Comparison of ENCODE assay signal across 8 cellular contexts in the genomic region with DNA sequence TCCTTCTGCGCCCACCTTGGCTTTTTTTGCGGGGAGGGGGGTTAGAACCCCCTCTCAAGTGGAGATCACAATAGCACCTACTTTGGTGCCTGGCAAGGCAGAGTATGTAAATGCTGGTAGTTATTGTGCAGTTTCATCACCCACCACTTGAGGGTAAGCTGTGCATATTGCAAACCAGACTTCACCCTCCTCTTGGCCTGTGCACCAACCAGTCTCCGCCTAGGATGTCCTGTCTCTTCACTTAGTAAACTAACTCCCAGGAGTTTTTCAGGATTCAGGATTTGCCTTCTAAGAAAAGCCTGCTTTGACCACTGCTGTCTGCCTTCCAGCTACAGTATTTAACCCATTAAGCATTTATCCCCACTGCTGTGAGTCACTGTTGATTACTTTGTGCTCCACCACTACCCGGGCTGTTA. TPM values are rescaled to one million over a fixed set of nuclear protein-coding genes. Genes with fewer than 3 reads are reported as not detected.
DNase-seq lines count a peak whose midpoint lies in the region; ATAC-seq and TF ChIP-seq lines count a peak whose summit lies in the region.

No MANE protein-coding gene starts in this region.

- H3K27me3 Mint-ChIP-seq in T-helper 1 cell treated with Interleukin-12 subunit alpha and Interleukin-12 subunit beta and Interleukin-4 antibody, amounts not matched to agents 30 μg/mL and 1 μg/mL, for 36 hours (ENCODE audit: low read depth), result no peaks in the 10 kb centered on the region

- H3K36me3 Mint-ChIP-seq in T-helper 1 cell treated with Interleukin-12 subunit alpha and Interleukin-12 subunit beta and Interleukin-4 antibody, amounts not matched to agents 30 μg/mL and 1 μg/mL, for 36 hours (ENCODE audit: low read depth), result peaks cover 19% of the 10 kb centered on the region

- peaks cover 28% of the 10 kb centered on the region for H3K4me1 Mint-ChIP-seq in T-helper 1 cell treated with Interleukin-12 subunit alpha and Interleukin-12 subunit beta and Interleukin-4 antibody, amounts not matched to agents 30 μg/mL and 1 μg/mL, for 36 hours (ENCODE audit: low read depth)

- ATAC-seq in GM21786 (IDR thresholded peaks at IDR 0.05; ENCODE audit: unreplicated experiment), result peak; percentile 58
- ATAC-seq in mucosa of descending colon, result peak; percentile 78
- ATAC-seq in HG03139 (IDR thresholded peaks at IDR 0.05; ENCODE audit: unreplicated experiment), result no peak

- no peak overlapping the region for H3K4me3 ChIP-seq in mucosa of descending colon

- TF ChIP-seq CTCF in mucosa of descending colon (IDR thresholded peaks at IDR 0.05), result no peak

- no peaks in the 10 kb centered on the region for H3K9me3 ChIP-seq in mucosa of descending colon

- no peaks in the 10 kb centered on the region for H3K36me3 ChIP-seq in mucosa of descending colon (ENCODE audit: low read depth)

- H3K4me1 ChIP-seq in mucosa of descending colon (ENCODE audit: low read depth), result peaks cover 19% of the 10 kb centered on the region

- DNase-seq in DMS153 treated with DMSO at 0.1 percent for 48 hours (lab: John Stamatoyannopoulos, UW; ENCODE audit: unreplicated experiment) (peak; percentile 68), NCI-H1092 (lab: John Stamatoyannopoulos, UW) (peak; percentile 40), dermis blood vessel endothelial cell (peak; percentile 88), mucosa of descending colon (peak in 2 of 3 donors; percentile 34 to 65), cerebellar nuclear complex (lab: John Stamatoyannopoulos, UW) (no peak)

- H3K9me3 Mint-ChIP-seq in T-helper 1 cell treated with Interleukin-12 subunit alpha and Interleukin-12 subunit beta and Interleukin-4 antibody, amounts not matched to agents 30 μg/mL and 1 μg/mL, for 36 hours, result no peaks in the 10 kb centered on the region

- peak overlapping the region; percentile 57 for H3K27ac Mint-ChIP-seq in T-helper 1 cell treated with Interleukin-12 subunit alpha and Interleukin-12 subunit beta and Interleukin-4 antibody, amounts not matched to agents 30 μg/mL and 1 μg/mL, for 36 hours

- intact Hi-C loops in mucosa of descending colon (cut with DNase I, micrococcal nuclease), result no loop called here

- peak overlapping the region; percentile 38 for H3K4me3 Mint-ChIP-seq in T-helper 1 cell treated with Interleukin-12 subunit alpha and Interleukin-12 subunit beta and Interleukin-4 antibody, amounts not matched to agents 30 μg/mL and 1 μg/mL, for 36 hours

RNA-seq across cellular contexts. Expression of gene UBXN1, which starts 2.0 kb away (rescaled TPM):
- total RNA-seq in dermis blood vessel endothelial cell (126 and 217 TPM in 2 replicates), mucosa of descending colon (100 to 1,000 TPM in 1 of 3 donors, 10 to 100 TPM in 2; 79.2 to 138 (median 87.3) TPM)

RNA-seq across cellular contexts. Expression of gene LRRN4CL, which starts 8.5 kb away (rescaled TPM):
- total RNA-seq in dermis blood vessel endothelial cell (0.34 and 0.51 TPM in 2 replicates), mucosa of descending colon (10 to 100 TPM in 1 of 3 donors, 1 to 10 TPM in 2; 1.2 to 11.5 (median 5.6) TPM)

RNA-seq across cellular contexts. Expression of gene LBHD1, which starts 8.8 kb away (rescaled TPM):
- total RNA-seq in dermis blood vessel endothelial cell (2.5 and 3.6 TPM in 2 replicates), mucosa of descending colon (10 to 100 TPM in 2 of 3 donors, 1 to 10 TPM in 1; 7.4 to 10.6 (median 10.6) TPM)

RNA-seq across cellular contexts. Expression of gene UQCC3, which starts 9.4 kb away (rescaled TPM):
- total RNA-seq in dermis blood vessel endothelial cell (5.0 and 6.1 TPM in 2 replicates), mucosa of descending colon (10 to 100 TPM in 2 of 3 donors, 1 to 10 TPM in 1; 9.0 to 12.1 (median 10.8) TPM)

RNA-seq across cellular contexts. Expression of gene CSKMT, which starts 15.7 kb away (rescaled TPM):
- 5.2 and 5.8 TPM in 2 replicates for total RNA-seq in dermis blood vessel endothelial cell
- 10 to 100 TPM; 11.6 to 18.6 (median 13.3) TPM for total RNA-seq in mucosa of descending colon

Comparison
In these comparisons a context has a peak if more than half of its experiments do, and no peak if none do; other contexts are left out.
1. DNase-seq: peak in DMS153 treated with DMSO at 0.1 percent for 48 hours (single experiment), NCI-H1092 (single experiment), dermis blood vessel endothelial cell (single experiment) and mucosa of descending colon (2 of 3); none in cerebellar nuclear complex (0 of 2).